16 cellular contexts compared by ENCODE assay signal in the genomic region with DNA sequence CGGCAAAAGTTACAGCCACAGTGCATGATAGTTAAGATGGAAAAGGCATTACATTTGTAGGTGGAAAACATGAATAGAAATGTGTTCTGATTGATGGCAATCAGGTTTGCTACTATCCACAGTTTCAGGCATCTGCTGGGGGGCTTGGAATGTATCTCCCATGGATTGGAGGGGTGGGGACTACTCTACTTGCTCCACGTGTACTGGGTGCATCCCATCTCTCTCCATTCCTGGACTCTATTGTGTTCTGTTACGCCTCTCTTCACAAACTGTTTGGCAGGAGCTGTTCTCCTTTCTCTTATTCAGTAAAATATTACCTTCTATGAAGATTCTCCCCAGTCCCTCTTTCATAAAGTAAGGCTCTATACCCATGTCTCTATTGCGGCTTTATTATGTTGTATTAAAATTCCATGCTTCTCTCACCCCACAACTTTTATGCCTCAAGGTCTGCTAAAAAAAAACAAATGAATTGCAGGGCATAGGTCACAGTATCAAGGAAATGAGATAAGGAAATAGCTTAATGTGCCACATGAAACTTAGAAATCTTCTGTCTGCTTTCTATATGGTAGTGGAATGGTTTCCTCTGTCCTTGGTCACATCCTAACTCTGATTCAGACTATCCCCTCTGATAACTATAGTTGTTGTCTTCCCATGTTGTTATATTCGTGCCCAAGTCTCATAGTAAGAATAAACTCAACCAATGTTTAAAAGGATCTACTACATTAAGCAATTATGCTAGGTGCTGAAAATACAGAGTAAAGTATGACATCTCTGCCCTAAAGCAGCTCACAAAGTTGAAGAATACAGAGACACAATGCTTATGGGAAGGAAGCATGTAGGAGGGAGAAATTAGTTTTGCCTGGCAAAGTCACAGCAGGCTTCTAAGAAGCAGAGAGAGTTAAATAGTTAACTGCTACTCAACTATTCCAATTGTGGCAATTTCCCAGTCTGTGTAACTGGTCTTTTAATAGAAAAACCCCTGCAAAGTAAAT. TPM values are rescaled to one million over a fixed set of nuclear protein-coding genes. Genes with fewer than 3 reads are reported as not detected.
A peak's percentile ranks its signal among the peaks of the same experiment; 100 is the strongest.
DNase-seq lines count a peak whose midpoint lies in the region; ATAC-seq, FAIRE-seq and TF ChIP-seq lines count a peak whose summit lies in the region.
"Had no signal": no experiment of that assay in that cellular context is flagged by ENCODE, and none has a peak within 500 bp of the region (broad histone marks: within the 10 kb centered on the region; RNA-seq: fewer than 3 reads in every experiment).

No MANE protein-coding gene starts in this region.

- TF ChIP-seq CTCF in WTC11 (IDR thresholded peaks at IDR 0.05), result no peak
- no peak for TF ChIP-seq CTCF in osteocyte (IDR thresholded peaks at IDR 0.05)
- no peak for TF ChIP-seq CTCF in dorsolateral prefrontal cortex (IDR thresholded peaks at IDR 0.05 in 54 of 56, conservative IDR thresholded peaks at IDR 0.05 in 2 of 56; ENCODE audit: low read depth in 1 of 56, partially characterized antibody in 56 of 56)

- H3K9me3 ChIP-seq in right cardiac atrium (ENCODE audit: control insufficient read depth, low read length), result no peaks in the 10 kb centered on the region

- no peak for ATAC-seq in WTC11
- ATAC-seq in right cardiac atrium, result peak; percentile 49 to 53
- ATAC-seq: activated CD8-positive, alpha-beta T cell treated with anti-CD3 and anti-CD28 coated beads for 36 hours; stimulated activated naive CD8-positive, alpha-beta T cell treated with anti-CD3 and anti-CD28 coated beads, Interleukin-15, amount 100 ng/mL, for 72 hours had no signal

- no peaks in the 10 kb centered on the region for H3K27me3 ChIP-seq in right cardiac atrium (ENCODE audit: control insufficient read depth, insufficient read depth)
- H3K27me3 ChIP-seq in dorsolateral prefrontal cortex, result no peaks in the 10 kb centered on the region

- WGBS in right cardiac atrium, result 48% methylated on average over 5 of the region's 5 CpGs

- POLR2A ChIA-PET in WTC11 (lab: Charles Lee), result interaction anchor here (0.6 kb wide), 1 partner anchor 25 kb away, joined by 4 read pairs; no protein-coding TSS in a partner anchor

- no peak for TF ChIP-seq POLR2A in H54 (IDR thresholded peaks at IDR 0.05; ENCODE audit: low read depth, low read length)

- intact Hi-C loops in right cardiac atrium (cut with DNase I) (no loop called here), dorsolateral prefrontal cortex (cut with DNase I) (no loop called here)

- peaks cover 3% of the 10 kb centered on the region for H3K4me1 ChIP-seq in right cardiac atrium (ENCODE audit: control insufficient read depth, insufficient read depth, low read length)

- H3K9me3 Mint-ChIP-seq in WTC11 (no peaks in the 10 kb centered on the region), osteocyte (ENCODE audit: unreplicated experiment) (no peaks in the 10 kb centered on the region)
- H3K9me3 Mint-ChIP-seq: activated CD8-positive, alpha-beta T cell treated with anti-CD3 and anti-CD28 coated beads for 36 hours; H9; stimulated activated naive CD8-positive, alpha-beta T cell treated with anti-CD3 and anti-CD28 coated beads, Interleukin-15, amount 100 ng/mL, for 72 hours had no signal

- no peak overlapping the region for H3K27ac ChIP-seq in right cardiac atrium (ENCODE audit: low read length)
- H3K27ac ChIP-seq in dorsolateral prefrontal cortex, result no peak overlapping the region
- H3K27ac ChIP-seq: VCaP had no signal

- peak; percentile 58 for FAIRE-seq in H54 (lab: Jason Lieb, UNC)

- DNase-seq in H54 (ENCODE audit: insufficient read length, low spot score) (no peak), WTC11 (ENCODE audit: low spot score) (no peak), right cardiac atrium (no peak), osteocyte (ENCODE audit: extremely low spot score, unreplicated experiment) (no peak), SW480 (ENCODE audit: low spot score) (no peak), NCI-H2171 (lab: John Stamatoyannopoulos, UW) (no peak), dorsolateral prefrontal cortex (no peak)
- DNase-seq in stimulated activated CD4-positive, alpha-beta T cell treated with anti-CD3 and anti-CD28 coated beads, Interleukin-15, amount 100 ng/mL, for 24 hours, result no peak
- DNase-seq: activated CD8-positive, alpha-beta T cell treated with anti-CD3 and anti-CD28 coated beads for 36 hours; COR-L47; effector memory CD4-positive, alpha-beta T cell; H9; NCI-H2081; NCI-H524 treated with DMSO at 0.1 percent for 48 hours; stimulated activated naive CD8-positive, alpha-beta T cell treated with anti-CD3 and anti-CD28 coated beads, Interleukin-15, amount 100 ng/mL, for 72 hours had no signal

- no peaks in the 10 kb centered on the region for H3K27me3 Mint-ChIP-seq in WTC11 (ENCODE audit: low read depth)
- no peaks in the 10 kb centered on the region for H3K27me3 Mint-ChIP-seq in osteocyte (ENCODE audit: unreplicated experiment)
- H3K27me3 Mint-ChIP-seq: activated CD8-positive, alpha-beta T cell treated with anti-CD3 and anti-CD28 coated beads for 36 hours; stimulated activated naive CD8-positive, alpha-beta T cell treated with anti-CD3 and anti-CD28 coated beads, Interleukin-15, amount 100 ng/mL, for 72 hours had no signal

- CTCF ChIA-PET in WTC11 (lab: Charles Lee), result no interaction called here

- no peak overlapping the region for H3K4me3 ChIP-seq in right cardiac atrium (ENCODE audit: low read length)
- no peak overlapping the region for H3K4me3 ChIP-seq in dorsolateral prefrontal cortex

- peak overlapping the region; percentile 16; the same call in 1 of the 2 replicates for H3K27ac Mint-ChIP-seq in WTC11
- peak overlapping the region; percentile 28 for H3K27ac Mint-ChIP-seq in osteocyte (ENCODE audit: unreplicated experiment)
- H3K27ac Mint-ChIP-seq: activated CD8-positive, alpha-beta T cell treated with anti-CD3 and anti-CD28 coated beads for 36 hours had no signal

- peaks cover 21% of the 10 kb centered on the region for H3K4me1 Mint-ChIP-seq in WTC11
- H3K4me1 Mint-ChIP-seq in osteocyte (ENCODE audit: unreplicated experiment), result peaks cover 14% of the 10 kb centered on the region

- no peak overlapping the region for H3K4me3 Mint-ChIP-seq in WTC11
- no peak overlapping the region for H3K4me3 Mint-ChIP-seq in osteocyte (ENCODE audit: unreplicated experiment)
- H3K4me3 Mint-ChIP-seq: activated CD8-positive, alpha-beta T cell treated with anti-CD3 and anti-CD28 coated beads for 36 hours; H9; stimulated activated naive CD8-positive, alpha-beta T cell treated with anti-CD3 and anti-CD28 coated beads, Interleukin-15, amount 100 ng/mL, for 72 hours had no signal

- H3K36me3 Mint-ChIP-seq in WTC11 (no peaks in the 10 kb centered on the region), osteocyte (ENCODE audit: unreplicated experiment) (peaks cover 10% of the 10 kb centered on the region)

TF ChIP-seq in WTC11, 78 proteins besides CTCF, POLR2A, EP300 and RAD21 (continues in another document):
- TF ChIP-seq, protein P1, sequence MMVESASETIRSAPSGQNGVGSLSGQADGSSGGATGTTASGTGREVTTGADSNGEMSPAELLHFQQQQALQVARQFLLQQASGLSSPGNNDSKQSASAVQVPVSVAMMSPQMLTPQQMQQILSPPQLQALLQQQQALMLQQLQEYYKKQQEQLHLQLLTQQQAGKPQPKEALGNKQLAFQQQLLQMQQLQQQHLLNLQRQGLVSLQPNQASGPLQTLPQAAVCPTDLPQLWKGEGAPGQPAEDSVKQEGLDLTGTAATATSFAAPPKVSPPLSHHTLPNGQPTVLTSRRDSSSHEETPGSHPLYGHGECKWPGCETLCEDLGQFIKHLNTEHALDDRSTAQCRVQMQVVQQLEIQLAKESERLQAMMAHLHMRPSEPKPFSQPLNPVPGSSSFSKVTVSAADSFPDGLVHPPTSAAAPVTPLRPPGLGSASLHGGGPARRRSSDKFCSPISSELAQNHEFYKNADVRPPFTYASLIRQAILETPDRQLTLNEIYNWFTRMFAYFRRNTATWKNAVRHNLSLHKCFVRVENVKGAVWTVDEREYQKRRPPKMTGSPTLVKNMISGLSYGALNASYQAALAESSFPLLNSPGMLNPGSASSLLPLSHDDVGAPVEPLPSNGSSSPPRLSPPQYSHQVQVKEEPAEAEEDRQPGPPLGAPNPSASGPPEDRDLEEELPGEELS (CRISPR knock-in tag; IDR thresholded peaks at IDR 0.05), result no peak
- TF ChIP-seq, protein P2, sequence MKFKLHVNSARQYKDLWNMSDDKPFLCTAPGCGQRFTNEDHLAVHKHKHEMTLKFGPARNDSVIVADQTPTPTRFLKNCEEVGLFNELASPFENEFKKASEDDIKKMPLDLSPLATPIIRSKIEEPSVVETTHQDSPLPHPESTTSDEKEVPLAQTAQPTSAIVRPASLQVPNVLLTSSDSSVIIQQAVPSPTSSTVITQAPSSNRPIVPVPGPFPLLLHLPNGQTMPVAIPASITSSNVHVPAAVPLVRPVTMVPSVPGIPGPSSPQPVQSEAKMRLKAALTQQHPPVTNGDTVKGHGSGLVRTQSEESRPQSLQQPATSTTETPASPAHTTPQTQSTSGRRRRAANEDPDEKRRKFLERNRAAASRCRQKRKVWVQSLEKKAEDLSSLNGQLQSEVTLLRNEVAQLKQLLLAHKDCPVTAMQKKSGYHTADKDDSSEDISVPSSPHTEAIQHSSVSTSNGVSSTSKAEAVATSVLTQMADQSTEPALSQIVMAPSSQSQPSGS (CRISPR knock-in tag; IDR thresholded peaks at IDR 0.05; ENCODE audit: borderline replicate concordance, low read depth), result no peak
- no peak for TF ChIP-seq ZNF317 (CRISPR knock-in tag; IDR thresholded peaks at IDR 0.05; ENCODE audit: borderline replicate concordance, low read depth)
- TF ChIP-seq GRHL2 (CRISPR knock-in tag; IDR thresholded peaks at IDR 0.05; ENCODE audit: insufficient replicate concordance, severe bottlenecking), result no peak
- no peak for TF ChIP-seq ZNF396 (CRISPR knock-in tag; IDR thresholded peaks at IDR 0.05; ENCODE audit: borderline replicate concordance)
- no peak for TF ChIP-seq ZNF423 (CRISPR knock-in tag; IDR thresholded peaks at IDR 0.05)
- TF ChIP-seq, protein P3, sequence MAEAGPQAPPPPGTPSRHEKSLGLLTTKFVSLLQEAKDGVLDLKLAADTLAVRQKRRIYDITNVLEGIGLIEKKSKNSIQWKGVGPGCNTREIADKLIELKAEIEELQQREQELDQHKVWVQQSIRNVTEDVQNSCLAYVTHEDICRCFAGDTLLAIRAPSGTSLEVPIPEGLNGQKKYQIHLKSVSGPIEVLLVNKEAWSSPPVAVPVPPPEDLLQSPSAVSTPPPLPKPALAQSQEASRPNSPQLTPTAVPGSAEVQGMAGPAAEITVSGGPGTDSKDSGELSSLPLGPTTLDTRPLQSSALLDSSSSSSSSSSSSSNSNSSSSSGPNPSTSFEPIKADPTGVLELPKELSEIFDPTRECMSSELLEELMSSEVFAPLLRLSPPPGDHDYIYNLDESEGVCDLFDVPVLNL (CRISPR knock-in tag; IDR thresholded peaks at IDR 0.05; ENCODE audit: borderline replicate concordance, low read depth), result no peak
- no peak for TF ChIP-seq ZBTB21 (CRISPR knock-in tag; IDR thresholded peaks at IDR 0.05; ENCODE audit: borderline replicate concordance)
- TF ChIP-seq FOXP1 (CRISPR knock-in tag; IDR thresholded peaks at IDR 0.05; ENCODE audit: borderline replicate concordance), result no peak

RNA-seq across cellular contexts. Expression of a gene that starts 43.1 kb away (rescaled TPM):
- total RNA-seq in WTC11 (2021) (23.7 to 24.6 TPM (median 23.7 TPM) in 3 replicates), right cardiac atrium (100 to 1,000 TPM; 154 to 168 (median 162) TPM), osteocyte (43.2 and 49.1 TPM in 2 replicates), dorsolateral prefrontal cortex (100 to 1,000 TPM in 21 of 120 experiments, 10 to 100 TPM in 99; 63.9 to 133 (median 88.6) TPM)
- 88.9 TPM for polyA plus RNA-seq in right cardiac atrium
